ENCODE assay signal across 30 cellular contexts in genomic region chr15:41853831-41854230, GRCh38.
"Had no signal": no experiment of that assay in that cellular context is flagged by ENCODE, and none has a peak within 500 bp of the region (broad histone marks: within the 10 kb centered on the region; RNA-seq: fewer than 3 reads in every experiment).

No MANE protein-coding gene starts in this region.

- H3K4me1 Mint-ChIP-seq: T-cell had no signal

- H3K9me3 ChIP-seq: SJCRH30 had no signal

- H3K4me3 ChIP-seq: PC-9, SJCRH30, SK-N-MC had no signal

- H3K36me3 ChIP-seq: SJCRH30 had no signal

- H3K4me3 Mint-ChIP-seq: T-cell had no signal

- H3K27ac Mint-ChIP-seq: T-cell had no signal

- H3K27me3 ChIP-seq: SJCRH30 had no signal

- DNase-seq: Karpas-422, MM.1S, MV-4-11, NCI-H1092, NCI-H1105 treated with DMSO at 0.1 percent for 48 hours, NCI-H1417, NCI-H1436, NCI-H146, NCI-H1694, NCI-H187 treated with DMSO at 0.1 percent for 48 hours, NCI-H2029, NCI-H2081, NCI-H2171 treated with DMSO at 0.1 percent for 48 hours, NCI-H2227 treated with DMSO at 0.1 percent for 48 hours, NCI-H345, NCI-H446, NCI-H510A treated with DMSO at 0.1 percent for 48 hours, NCI-H524 treated with DMSO at 0.1 percent for 48 hours, NCI-H526 treated with DMSO at 0.1 percent for 48 hours, NCI-H774, PC-9, SHP77, SIG-M5, T-cell had no signal

- FAIRE-seq: RCC 7860 had no signal

- H2AFZ ChIP-seq: PC-9 had no signal

- H3K4me2 ChIP-seq: PC-9 had no signal

- H3K36me3 Mint-ChIP-seq: T-cell had no signal

- H3K9me3 Mint-ChIP-seq: T-cell had no signal

- ATAC-seq: Right ventricle myocardium inferior, SK-N-SH treated with all-trans-retinoic acid at 6 μM for 48 hours, T-cell had no signal

- H3K27ac ChIP-seq: PC-9, RWPE1, SJCRH30, SK-N-MC had no signal
